19 cellular contexts compared by ENCODE assay signal in genomic region chr1:64036549-64036948, GRCh38.
"Had no signal": no experiment of that assay in that cellular context is flagged by ENCODE, and none has a peak within 500 bp of the region (broad histone marks: within the 10 kb centered on the region; RNA-seq: fewer than 3 reads in every experiment).

No MANE protein-coding gene starts in this region.

- H3K9me3 ChIP-seq: MG63, SJCRH30 had no signal

- H3K27me3 ChIP-seq: MG63, SJCRH30 had no signal

- H3K4me3 ChIP-seq: MG63, SJCRH30 had no signal

- H3K36me3 ChIP-seq: MG63, SJCRH30 had no signal

- H3K27ac ChIP-seq: SJCRH30 had no signal

- DNase-seq: IMR-90, Karpas-422, KG1, MG63, NCI-H1092 treated with DMSO at 0.1 percent for 48 hours, NCI-H1436, NCI-H187, NCI-H2081, NCI-H2107, NCI-H2227 treated with DMSO at 0.1 percent for 48 hours, NCI-H524, NCI-H774, PC-3, SHP77 treated with DMSO at 0.1 percent for 48 hours had no signal

- ATAC-seq: HepG2, Panc1, PC-3, Right ventricle myocardium inferior, SK-N-SH treated with all-trans-retinoic acid at 6 μM for 48 hours had no signal
